9 cellular contexts compared by ENCODE assay signal in genomic region chr6:143513410-143513809, GRCh38. TPM values are rescaled to one million over a fixed set of nuclear protein-coding genes. Genes with fewer than 3 reads are reported as not detected.
A peak's percentile ranks its signal among the peaks of the same experiment; 100 is the strongest.
DNase-seq lines count a peak whose midpoint lies in the region; ATAC-seq, FAIRE-seq and TF ChIP-seq lines count a peak whose summit lies in the region.
"Had no signal": no experiment of that assay in that cellular context is flagged by ENCODE, and none has a peak within 500 bp of the region (broad histone marks: within the 10 kb centered on the region; RNA-seq: fewer than 3 reads in every experiment).

No MANE protein-coding gene starts in this region.

- H3K36me3 Mint-ChIP-seq in activated CD4-positive, alpha-beta memory T cell treated with anti-CD3 and anti-CD28 coated beads, Interleukin-2, amount 10 ng/mL, durations not matched to agents 7 days and 5 days (ENCODE audit: low read depth) = peaks cover 9% of the 10 kb centered on the region

- intact Hi-C loops in posterior cingulate gyrus (cut with DNase I) (no loop called here), prostate gland (cut with DNase I) (no loop called here)

- FAIRE-seq in A549 (lab: Jason Lieb, UNC) = no peak

- peaks cover 44% of the 10 kb centered on the region for H3K4me1 Mint-ChIP-seq in activated CD4-positive, alpha-beta memory T cell treated with anti-CD3 and anti-CD28 coated beads, Interleukin-2, amount 10 ng/mL, durations not matched to agents 7 days and 5 days

- no peak overlapping the region for H3K27ac ChIP-seq in A549
- no peak overlapping the region for H3K27ac ChIP-seq in prostate gland

- peak overlapping the region; percentile 0 for H3K27ac Mint-ChIP-seq in activated CD4-positive, alpha-beta memory T cell treated with anti-CD3 and anti-CD28 coated beads, Interleukin-2, amount 10 ng/mL, durations not matched to agents 7 days and 5 days
- H3K27ac Mint-ChIP-seq: dendritic cell treated with granulocyte-macrophage colony-stimulating factor and Interleukin-4, amounts not matched to agents 40 ng/mL and 50 ng/mL, for 4 days had no signal

- 44% methylated on average over 2 of the region's 4 CpGs for WGBS in A549 (ENCODE audit: missing lambda C conversion rate)
- WGBS in prostate gland = 65% methylated on average over 4 of the region's 4 CpGs

- DNase-seq in A549 (ENCODE audit: low read depth in 1 of 2, low spot score in 1 of 2) (peak in 1 of 2 experiments; percentile 18), NCI-H1105 (lab: John Stamatoyannopoulos, UW) (peak; percentile 12), iPS-NIHi7 (ENCODE audit: extremely low spot score) (peak; percentile 78), posterior cingulate gyrus (no peak), prostate gland (ENCODE audit: low spot score) (no peak)
- peak; percentile 64 for DNase-seq in activated CD4-positive, alpha-beta memory T cell treated with anti-CD3 and anti-CD28 coated beads, Interleukin-2, amount 10 ng/mL, durations not matched to agents 7 days and 5 days

- TF ChIP-seq POLR2A in A549 (IDR thresholded peaks at IDR 0.05; ENCODE audit: low read length) (no peak), prostate gland (IDR thresholded peaks at IDR 0.05) (no peak)

- H3K4me2 ChIP-seq in A549 = no peak overlapping the region

- H3K4me3 ChIP-seq in A549 = no peak overlapping the region
- no peak overlapping the region for H3K4me3 ChIP-seq in GM12875 (ENCODE audit: low read depth, low read length)
- H3K4me3 ChIP-seq in prostate gland = no peak overlapping the region

- H3K4me3 Mint-ChIP-seq in activated CD4-positive, alpha-beta memory T cell treated with anti-CD3 and anti-CD28 coated beads, Interleukin-2, amount 10 ng/mL, durations not matched to agents 7 days and 5 days = peak overlapping the region; percentile 25
- H3K4me3 Mint-ChIP-seq: dendritic cell treated with granulocyte-macrophage colony-stimulating factor and Interleukin-4, amounts not matched to agents 40 ng/mL and 50 ng/mL, for 4 days had no signal

- H3K27me3 Mint-ChIP-seq in activated CD4-positive, alpha-beta memory T cell treated with anti-CD3 and anti-CD28 coated beads, Interleukin-2, amount 10 ng/mL, durations not matched to agents 7 days and 5 days = peaks cover 2% of the 10 kb centered on the region
- H3K27me3 Mint-ChIP-seq: dendritic cell treated with granulocyte-macrophage colony-stimulating factor and Interleukin-4, amounts not matched to agents 40 ng/mL and 50 ng/mL, for 4 days had no signal

- no peaks in the 10 kb centered on the region for H3K9me3 Mint-ChIP-seq in activated CD4-positive, alpha-beta memory T cell treated with anti-CD3 and anti-CD28 coated beads, Interleukin-2, amount 10 ng/mL, durations not matched to agents 7 days and 5 days
- H3K9me3 Mint-ChIP-seq: dendritic cell treated with granulocyte-macrophage colony-stimulating factor and Interleukin-4, amounts not matched to agents 40 ng/mL and 50 ng/mL, for 4 days had no signal

- H3K9me3 ChIP-seq in A549 = no peaks in the 10 kb centered on the region
- H3K9me3 ChIP-seq in prostate gland = no peaks in the 10 kb centered on the region

- ATAC-seq in A549 (no peak), HG03521 (IDR thresholded peaks at IDR 0.05; ENCODE audit: unreplicated experiment) (no peak)

- H3K36me3 ChIP-seq in prostate gland = no peaks in the 10 kb centered on the region

- no peaks in the 10 kb centered on the region for H3K27me3 ChIP-seq in prostate gland (replicated peaks; ENCODE audit: insufficient read depth)

- H3K4me1 ChIP-seq in A549 (peaks cover 15% of the 10 kb centered on the region; the same call in 2 of the 3 replicates), prostate gland (replicated peaks) (no peaks in the 10 kb centered on the region)

- no peak for TF ChIP-seq EP300 in A549 (IDR thresholded peaks at IDR 0.05)

- POLR2A ChIA-PET in A549 (lab: Yijun Ruan, JAX) = no interaction called here
- POLR2A ChIA-PET in activated CD4-positive, alpha-beta memory T cell treated with anti-CD3 and anti-CD28 coated beads, Interleukin-2, amount 10 ng/mL, durations not matched to agents 7 days and 5 days (lab: Charles Lee) = interaction anchor here (1.2 to 4.5 kb wide), 5 partner anchors 24 to 330 kb away, joined by 4 to 68 read pairs (median 6); partner anchors contain the start of genes ADAT2, LTV1 and PEX3

- peak; percentile 25 to 26; a peak in 1 of 5 replicates for TF ChIP-seq RAD21 in A549 (conservative IDR thresholded peaks at IDR 0.05 in 1 of 2, IDR thresholded peaks at IDR 0.05 in 1 of 2)

- CTCF ChIA-PET in A549 (lab: Yijun Ruan, JAX) = interaction anchor here (0.7 to 1.6 kb wide), 6 partner anchors 9 to 42 kb away, joined by 3 to 4 read pairs (median 3); no protein-coding TSS in a partner anchor
- CTCF ChIA-PET in activated CD4-positive, alpha-beta memory T cell treated with anti-CD3 and anti-CD28 coated beads, Interleukin-2, amount 10 ng/mL, durations not matched to agents 7 days and 5 days (lab: Charles Lee) = interaction anchor here (0.6 to 3.6 kb wide), 16 partner anchors 8 to 1348 kb away, joined by 3 to 49 read pairs (median 5); partner anchors contain the start of gene LTV1

- TF ChIP-seq CTCF in A549 (IDR thresholded peaks at IDR 0.05) (peak; percentile 48), GM12875 (IDR thresholded peaks at IDR 0.05; ENCODE audit: borderline replicate concordance, insufficient read depth, low read depth, low read length) (peak; percentile 67), prostate gland (IDR thresholded peaks at IDR 0.05) (no peak)

TF ChIP-seq in A549, 52 proteins besides CTCF, POLR2A, EP300 and RAD21:
- TF ChIP-seq SMC3 (IDR thresholded peaks at IDR 0.05) = 0 out of 3 replicates have a peak, but pooled peaks have one; percentile 13
- TF ChIP-seq, protein P1, sequence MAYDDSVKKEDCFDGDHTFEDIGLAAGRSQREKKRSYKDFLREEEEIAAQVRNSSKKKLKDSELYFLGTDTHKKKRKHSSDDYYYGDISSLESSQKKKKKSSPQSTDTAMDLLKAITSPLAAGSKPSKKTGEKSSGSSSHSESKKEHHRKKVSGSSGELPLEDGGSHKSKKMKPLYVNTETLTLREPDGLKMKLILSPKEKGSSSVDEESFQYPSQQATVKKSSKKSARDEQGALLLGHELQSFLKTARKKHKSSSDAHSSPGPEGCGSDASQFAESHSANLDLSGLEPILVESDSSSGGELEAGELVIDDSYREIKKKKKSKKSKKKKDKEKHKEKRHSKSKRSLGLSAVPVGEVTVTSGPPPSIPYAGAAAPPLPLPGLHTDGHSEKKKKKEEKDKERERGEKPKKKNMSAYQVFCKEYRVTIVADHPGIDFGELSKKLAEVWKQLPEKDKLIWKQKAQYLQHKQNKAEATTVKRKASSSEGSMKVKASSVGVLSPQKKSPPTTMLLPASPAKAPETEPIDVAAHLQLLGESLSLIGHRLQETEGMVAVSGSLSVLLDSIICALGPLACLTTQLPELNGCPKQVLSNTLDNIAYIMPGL (CRISPR knock-in tag; IDR thresholded peaks at IDR 0.05; ENCODE audit: borderline replicate concordance) = no peak

RNA-seq across cellular contexts. Expression of gene FUCA2, which starts 1.9 kb away (rescaled TPM):
- polyA plus RNA-seq in A549 (2011; rRNA removed) (54.3 and 55.5 TPM in 2 replicates), A549 (2017; fragmentation: RNase III; extraction: RNeasy Plus Mini Kit Qiagen cat#74134 plus additional on column Dnase treatment) (46.3 to 46.9 TPM (median 46.8 TPM) in 3 replicates)
- polyA plus RNA-seq in A549 (2012; cell fraction: cytosol; rRNA removed) = 17.3 and 19.7 TPM in 2 replicates
- polyA plus RNA-seq in A549 (2012; cell fraction: nucleus; rRNA removed) = 14.2 and 30.1 TPM in 2 replicates
- polyA minus RNA-seq in A549 (2011; rRNA and poly(A)+ RNA removed) = 15.8 and 17.8 TPM in 2 replicates
- total RNA-seq in activated CD4-positive, alpha-beta memory T cell treated with anti-CD3 and anti-CD28 coated beads, Interleukin-2, amount 10 ng/mL, durations not matched to agents 7 days and 5 days = 10 to 100 TPM; 22.1 to 23.1 TPM
- 10 to 100 TPM; 32.5 to 32.7 TPM for total RNA-seq in prostate gland

Comparison
In these comparisons a context has a peak if more than half of its experiments do, and no peak if none do; other contexts are left out.
1. DNase-seq: peak in NCI-H1105 (single experiment), activated CD4-positive, alpha-beta memory T cell treated with anti-CD3 and anti-CD28 coated beads, Interleukin-2, amount 10 ng/mL, durations not matched to agents 7 days and 5 days (single experiment) and iPS-NIHi7 (single experiment); none in posterior cingulate gyrus (0 of 10) and prostate gland (single experiment).
2. CTCF ChIP-seq: peak in A549 (single experiment) and GM12875 (single experiment); none in prostate gland (0 of 4).